In genomic region chr2:156430978-156431358, GRCh38 we compare ENCODE assay signal across 8 cellular contexts. TPM values are rescaled to one million over a fixed set of nuclear protein-coding genes. Genes with fewer than 3 reads are reported as not detected.
DNase-seq lines count a peak whose midpoint lies in the region; ATAC-seq lines count a peak whose summit lies in the region.

No MANE protein-coding gene starts in this region.

- WGBS in mesodermal cell (ENCODE audit: insufficient coverage in 2 of 2), 2 experiments: no CpG with 5 or more reads among the region's 1 CpG

- H3K9me3 ChIP-seq in mesodermal cell (ENCODE audit: control insufficient read depth, low read length): no peaks in the 10 kb centered on the region

- peak; percentile 77 for ATAC-seq in GM21526 (IDR thresholded peaks at IDR 0.05; ENCODE audit: low FRiP score, unreplicated experiment)
- ATAC-seq in HG03571 (IDR thresholded peaks at IDR 0.05; ENCODE audit: unreplicated experiment): peak; percentile 61

- H3K4me3 ChIP-seq in mesodermal cell (ENCODE audit: extremely low read depth, insufficient read depth, low read length, poor library complexity, severe bottlenecking): no peak overlapping the region

- peak overlapping the region; percentile 2 for H3K27ac Mint-ChIP-seq in activated T-helper 1 cell treated with anti-CD3 and anti-CD28 coated beads, Interleukin-12 subunit alpha, Interleukin-12 subunit beta, Interleukin-2, Interleukin-4 antibody, amounts not matched to agents 30 ng/mL and 10 ng/mL and 1 ng/mL, durations not matched to agents 14 hours and 24 hours and 36 hours

- H3K4me1 Mint-ChIP-seq in activated T-helper 1 cell treated with anti-CD3 and anti-CD28 coated beads, Interleukin-12 subunit alpha, Interleukin-12 subunit beta, Interleukin-2, Interleukin-4 antibody, amounts not matched to agents 30 ng/mL and 10 ng/mL and 1 ng/mL, durations not matched to agents 14 hours and 24 hours and 36 hours (ENCODE audit: low read depth): peaks cover 27% of the 10 kb centered on the region

- peaks cover 2% of the 10 kb centered on the region for H3K27me3 Mint-ChIP-seq in activated T-helper 1 cell treated with anti-CD3 and anti-CD28 coated beads, Interleukin-12 subunit alpha, Interleukin-12 subunit beta, Interleukin-2, Interleukin-4 antibody, amounts not matched to agents 30 ng/mL and 10 ng/mL and 1 ng/mL, durations not matched to agents 14 hours and 24 hours and 36 hours (ENCODE audit: insufficient read depth)

- peak overlapping the region; percentile 41 for H3K27ac ChIP-seq in mesodermal cell (ENCODE audit: low read depth, low read length, severe bottlenecking)

- H3K9me3 Mint-ChIP-seq in activated T-helper 1 cell treated with anti-CD3 and anti-CD28 coated beads, Interleukin-12 subunit alpha, Interleukin-12 subunit beta, Interleukin-2, Interleukin-4 antibody, amounts not matched to agents 30 ng/mL and 10 ng/mL and 1 ng/mL, durations not matched to agents 14 hours and 24 hours and 36 hours: no peaks in the 10 kb centered on the region

- H3K4me1 ChIP-seq in mesodermal cell (ENCODE audit: control insufficient read depth, insufficient read depth, low read length, poor library complexity, severe bottlenecking): peaks cover 23% of the 10 kb centered on the region

- H3K36me3 ChIP-seq in mesodermal cell (ENCODE audit: control insufficient read depth, insufficient read depth, low read length): no peaks in the 10 kb centered on the region

- intact Hi-C loops in activated T-helper 1 cell treated with anti-CD3 and anti-CD28 coated beads, Interleukin-12 subunit alpha, Interleukin-12 subunit beta, Interleukin-2, Interleukin-4 antibody, amounts not matched to agents 30 ng/mL and 10 ng/mL and 1 ng/mL, durations not matched to agents 14 hours and 24 hours and 36 hours (cut with micrococcal nuclease): loop anchor here (1.0 to 2.0 kb wide), 2 partner anchors 31 to 46 kb away; no protein-coding TSS in a partner anchor

- no peak overlapping the region for H3K4me3 Mint-ChIP-seq in activated T-helper 1 cell treated with anti-CD3 and anti-CD28 coated beads, Interleukin-12 subunit alpha, Interleukin-12 subunit beta, Interleukin-2, Interleukin-4 antibody, amounts not matched to agents 30 ng/mL and 10 ng/mL and 1 ng/mL, durations not matched to agents 14 hours and 24 hours and 36 hours

- DNase-seq in GM04504 (ENCODE audit: low read depth): peak; percentile 28
- no peak for DNase-seq in activated T-helper 1 cell treated with anti-CD3 and anti-CD28 coated beads, Interleukin-12 subunit alpha, Interleukin-12 subunit beta, Interleukin-2, Interleukin-4 antibody, amounts not matched to agents 30 ng/mL and 10 ng/mL and 1 ng/mL, durations not matched to agents 14 hours and 24 hours and 36 hours (ENCODE audit: low spot score)
- no peak for DNase-seq in NCI-H82 treated with DMSO at 0.1 percent for 48 hours (lab: John Stamatoyannopoulos, UW; ENCODE audit: unreplicated experiment)
- no peak for DNase-seq in stimulated activated CD4-positive, alpha-beta T cell treated with anti-CD3 and anti-CD28 coated beads, Interleukin-15, amount 100 ng/mL, for 24 hours
- DNase-seq in cortex of kidney (lab: John Stamatoyannopoulos, UW): no peak

- H3K36me3 Mint-ChIP-seq in activated T-helper 1 cell treated with anti-CD3 and anti-CD28 coated beads, Interleukin-12 subunit alpha, Interleukin-12 subunit beta, Interleukin-2, Interleukin-4 antibody, amounts not matched to agents 30 ng/mL and 10 ng/mL and 1 ng/mL, durations not matched to agents 14 hours and 24 hours and 36 hours (ENCODE audit: low read depth): no peaks in the 10 kb centered on the region

RNA-seq across cellular contexts. Expression of gene GPD2, which starts 5.2 kb away (rescaled TPM):
- 15.7 and 18.1 TPM in 2 replicates for total RNA-seq in activated T-helper 1 cell treated with anti-CD3 and anti-CD28 coated beads, Interleukin-12 subunit alpha, Interleukin-12 subunit beta, Interleukin-2, Interleukin-4 antibody, amounts not matched to agents 30 ng/mL and 10 ng/mL and 1 ng/mL, durations not matched to agents 14 hours and 24 hours and 36 hours
- 23.9 TPM for polyA plus RNA-seq in mesodermal cell (2013, experiment 1 of 2)
- polyA plus RNA-seq in mesodermal cell (2013, experiment 2 of 2): 21.7 TPM
